In the genomic region with DNA sequence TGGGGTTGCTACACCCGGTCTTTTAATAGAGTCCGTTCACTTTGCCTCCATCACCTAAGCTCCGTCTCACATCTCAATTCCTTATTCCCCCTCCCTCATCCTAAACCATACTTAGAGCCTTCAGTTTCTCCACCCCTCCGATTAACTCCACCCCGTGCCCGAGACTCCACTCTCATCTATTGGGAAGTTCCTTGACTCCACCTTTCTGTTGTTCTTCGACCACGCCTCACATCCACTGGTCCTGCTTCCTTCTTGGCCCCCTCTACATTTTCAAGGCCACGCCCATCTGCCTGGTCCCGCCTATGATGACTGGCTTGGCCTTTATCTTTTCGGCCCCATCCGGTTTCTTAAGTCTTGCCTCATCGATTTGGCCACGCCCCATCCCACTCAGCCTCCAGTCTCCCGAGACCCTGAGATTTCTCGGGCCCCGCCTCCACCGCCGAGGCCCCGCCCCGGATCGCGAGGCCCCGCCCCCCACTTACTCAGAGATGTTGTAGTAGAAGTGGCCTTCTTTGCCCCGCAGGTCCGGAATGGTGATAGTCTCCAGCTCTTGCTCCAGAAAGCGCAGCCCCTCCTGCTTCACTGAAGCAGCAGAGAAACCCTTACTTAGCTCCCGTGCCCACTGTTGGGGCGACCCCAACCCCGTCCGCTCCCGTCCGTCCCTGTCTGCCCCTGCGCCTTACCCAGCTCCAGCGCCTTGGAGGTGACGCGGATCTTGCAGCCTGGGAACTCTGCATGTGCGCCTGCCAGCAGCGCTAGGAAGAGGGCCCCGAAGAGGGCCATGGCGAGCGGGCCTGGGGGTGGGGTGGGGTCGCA, we compare ENCODE assay signal across 8 cellular contexts. TPM values are rescaled to one million over a fixed set of nuclear protein-coding genes. Genes with fewer than 3 reads are reported as not detected.
DNase-seq lines count a peak whose midpoint lies in the region; ATAC-seq and TF ChIP-seq lines count a peak whose summit lies in the region.

No MANE protein-coding gene starts in this region.

- H3K9ac ChIP-seq in BLaER1, result 0 out of 2 replicates have a peak overlapping the region, but pooled peaks have one; percentile 16
- peak overlapping the region; percentile 63 for H3K9ac ChIP-seq in PC-3 (ENCODE audit: low read length)

- H3K36me3 Mint-ChIP-seq in activated T-cell treated with anti-CD3 and anti-CD28 coated beads, Interleukin-2, amount 50 U/mL, for 72 hours (ENCODE audit: insufficient read depth in 2 of 2), result no peaks in the 10 kb centered on the region
- H3K36me3 Mint-ChIP-seq in naive thymus-derived CD4-positive, alpha-beta T cell, result no peaks in the 10 kb centered on the region
- no peaks in the 10 kb centered on the region for H3K36me3 Mint-ChIP-seq in stimulated activated effector memory CD8-positive, alpha-beta T cell treated with anti-CD3 and anti-CD28 coated beads, Interleukin-12 subunit alpha, Interleukin-12 subunit beta, amount 100 ng/mL, for 72 hours

- H3K4me2 ChIP-seq in BLaER1 (peak overlapping the region; percentile 97), PC-3 (ENCODE audit: low read length) (peak overlapping the region; percentile 84)

- no TSS peak for BruUV-seq in PC-3 (replicated peaks; lab: Mats Ljungman, UMichigan)

- no peaks in the 10 kb centered on the region for H3K9me3 Mint-ChIP-seq in activated T-cell treated with anti-CD3 and anti-CD28 coated beads, Interleukin-2, amount 50 U/mL, for 72 hours
- H3K9me3 Mint-ChIP-seq in naive thymus-derived CD4-positive, alpha-beta T cell, result no peaks in the 10 kb centered on the region
- peaks cover 3% of the 10 kb centered on the region for H3K9me3 Mint-ChIP-seq in stimulated activated effector memory CD8-positive, alpha-beta T cell treated with anti-CD3 and anti-CD28 coated beads, Interleukin-12 subunit alpha, Interleukin-12 subunit beta, amount 100 ng/mL, for 72 hours

- H3K36me3 ChIP-seq in BLaER1 (no peaks in the 10 kb centered on the region; the same call in 1 of the 2 replicates), PC-3 (ENCODE audit: low read depth, low read length) (no peaks in the 10 kb centered on the region)
- no peaks in the 10 kb centered on the region for H3K36me3 ChIP-seq in naive thymus-derived CD4-positive, alpha-beta T cell (ENCODE audit: control insufficient read depth in 2 of 3, insufficient read depth in 3 of 3, low read length in 3 of 3)

- H3K27me3 Mint-ChIP-seq in activated T-cell treated with anti-CD3 and anti-CD28 coated beads, Interleukin-2, amount 50 U/mL, for 72 hours (ENCODE audit: low read depth), result peaks cover 12% of the 10 kb centered on the region
- peaks cover 6 to 18% (median 10%) of the 10 kb centered on the region in 5 donors for H3K27me3 Mint-ChIP-seq in naive thymus-derived CD4-positive, alpha-beta T cell

- peaks cover 4% of the 10 kb centered on the region for H3F3A ChIP-seq in PC-3 (ENCODE audit: low read length, unreplicated experiment)

- no peaks in the 10 kb centered on the region for H3K9me3 ChIP-seq in BLaER1
- no peaks in the 10 kb centered on the region for H3K9me3 ChIP-seq in PC-3 (ENCODE audit: low read length)
- no peaks in the 10 kb centered on the region for H3K9me3 ChIP-seq in naive thymus-derived CD4-positive, alpha-beta T cell (ENCODE audit: control insufficient read depth in 2 of 3, low read length in 3 of 3)

- H3K9me2 ChIP-seq in PC-3 (replicated peaks; ENCODE audit: low read length), result no peaks in the 10 kb centered on the region

- peak; percentile 99 for DNase-seq in PC-3
- peak; percentile 98 to 99 for DNase-seq in activated T-cell treated with anti-CD3 and anti-CD28 coated beads, Interleukin-2, amount 50 U/mL, for 72 hours
- peak; percentile 100 for DNase-seq in fibroblast of mammary gland (ENCODE audit: low read depth)
- DNase-seq in naive thymus-derived CD4-positive, alpha-beta T cell, result peak; percentile 54 to 93 (median 67)
- DNase-seq in stimulated activated effector memory CD8-positive, alpha-beta T cell treated with anti-CD3 and anti-CD28 coated beads, Interleukin-12 subunit alpha, Interleukin-12 subunit beta, amount 100 ng/mL, for 72 hours (ENCODE audit: low spot score in 2 of 2), result peak; percentile 95 to 98

- POLR2A ChIA-PET in PC-3 (lab: Charles Lee; ENCODE audit: unreplicated experiment), result interaction anchor here (0.6 to 1.1 kb wide), 4 partner anchors 24 to 99 kb away, joined by 3 to 20 read pairs (median 14); no protein-coding TSS in a partner anchor
- POLR2A ChIA-PET in naive thymus-derived CD4-positive, alpha-beta T cell (lab: Charles Lee), result interaction anchor here (0.6 to 3.2 kb wide), 2 partner anchors 21 to 23 kb away, joined by 3 to 18 read pairs; partner anchors contain the start of gene PCIF1

- H3K27me3 ChIP-seq in BLaER1 (peaks cover 25% of the 10 kb centered on the region), PC-3 (ENCODE audit: low read length) (no peaks in the 10 kb centered on the region)
- no peaks in the 10 kb centered on the region for H3K27me3 ChIP-seq in naive thymus-derived CD4-positive, alpha-beta T cell (ENCODE audit: control insufficient read depth in 2 of 2, insufficient read depth in 2 of 2, low read length in 2 of 2)

- H3K4me3 ChIP-seq in BLaER1, result peak overlapping the region; percentile 67
- H3K4me3 ChIP-seq in PC-3 (ENCODE audit: low read length), result peak overlapping the region; percentile 65
- H3K4me3 ChIP-seq in fibroblast of mammary gland (ENCODE audit: control insufficient read depth, low read depth, low read length), result peak overlapping the region; percentile 56
- peak overlapping the region; percentile 76 for H3K4me3 ChIP-seq in naive thymus-derived CD4-positive, alpha-beta T cell (ENCODE audit: low read length)

- peak overlapping the region; percentile 38; the same call in 1 of the 2 replicates for H3K27ac ChIP-seq in BLaER1
- H3K27ac ChIP-seq in PC-3 (ENCODE audit: low read length), result peak overlapping the region; percentile 35
- H3K27ac ChIP-seq in naive thymus-derived CD4-positive, alpha-beta T cell (ENCODE audit: low read depth, low read length), result peak overlapping the region; percentile 2

- H3K4me1 ChIP-seq in BLaER1 (peaks cover 33% of the 10 kb centered on the region), PC-3 (ENCODE audit: insufficient read depth, low read length) (peaks cover 15% of the 10 kb centered on the region)
- H3K4me1 ChIP-seq in naive thymus-derived CD4-positive, alpha-beta T cell (ENCODE audit: control insufficient read depth in 2 of 2, insufficient read depth in 2 of 2, low read length in 2 of 2), result peaks cover 13 to 17% of the 10 kb centered on the region in 2 donors

- CTCF ChIA-PET in PC-3 (lab: Charles Lee), result no interaction called here
- CTCF ChIA-PET in naive thymus-derived CD4-positive, alpha-beta T cell (lab: Charles Lee), result no interaction called here

- intact Hi-C loops in PC-3 (cut with micrococcal nuclease), result no loop called here
- intact Hi-C loops in naive thymus-derived CD4-positive, alpha-beta T cell (cut with micrococcal nuclease), result loop anchor here (1.0 to 2.0 kb wide), 5 partner anchors 22 to 62 kb away; partner anchors contain the start of genes ACOT8 (in 1 of the 2), PCIF1 (in 1 of the 2), ZNF335 (in 1 of the 2) and ZSWIM1 (in 1 of the 2)

- peaks cover 24% of the 10 kb centered on the region for H3K4me1 Mint-ChIP-seq in activated T-cell treated with anti-CD3 and anti-CD28 coated beads, Interleukin-2, amount 50 U/mL, for 72 hours (ENCODE audit: low read depth)
- peaks cover 0 to 21% (median 16%) of the 10 kb centered on the region in 7 donors for H3K4me1 Mint-ChIP-seq in naive thymus-derived CD4-positive, alpha-beta T cell
- peaks cover 17% of the 10 kb centered on the region for H3K4me1 Mint-ChIP-seq in stimulated activated effector memory CD8-positive, alpha-beta T cell treated with anti-CD3 and anti-CD28 coated beads, Interleukin-12 subunit alpha, Interleukin-12 subunit beta, amount 100 ng/mL, for 72 hours

- H4K20me1 ChIP-seq in BLaER1 (no peaks in the 10 kb centered on the region), PC-3 (ENCODE audit: low read length) (no peaks in the 10 kb centered on the region)

- H3K27ac Mint-ChIP-seq in activated T-cell treated with anti-CD3 and anti-CD28 coated beads, Interleukin-2, amount 50 U/mL, for 72 hours, result peak overlapping the region; percentile 12
- peak overlapping the region in 5 of 9 donors; percentile 25 to 67 (median 46) for H3K27ac Mint-ChIP-seq in naive thymus-derived CD4-positive, alpha-beta T cell
- peak overlapping the region; percentile 80 for H3K27ac Mint-ChIP-seq in stimulated activated effector memory CD8-positive, alpha-beta T cell treated with anti-CD3 and anti-CD28 coated beads, Interleukin-12 subunit alpha, Interleukin-12 subunit beta, amount 100 ng/mL, for 72 hours

- no peaks in the 10 kb centered on the region for H3K79me2 ChIP-seq in PC-3 (ENCODE audit: low read length)

- TF ChIP-seq CTCF in PC-3 (conservative IDR thresholded peaks at IDR 0.05; ENCODE audit: low read depth, low read length) (no peak), fibroblast of mammary gland (conservative IDR thresholded peaks at IDR 0.05; ENCODE audit: control insufficient read depth, insufficient read depth, low read depth, low read length) (no peak)

- peak; percentile 86 for ATAC-seq in GM19324 (IDR thresholded peaks at IDR 0.05; ENCODE audit: low FRiP score, unreplicated experiment)
- ATAC-seq in HG03457 (IDR thresholded peaks at IDR 0.05; ENCODE audit: unreplicated experiment), result peak; percentile 72
- ATAC-seq in PC-3, result peak; percentile 76
- peak; percentile 92 to 95 for ATAC-seq in activated T-cell treated with anti-CD3 and anti-CD28 coated beads, Interleukin-2, amount 50 U/mL, for 72 hours (replicated peaks in 1 of 2)
- peak; percentile 93 for ATAC-seq in naive thymus-derived CD4-positive, alpha-beta T cell
- peak; percentile 96 for ATAC-seq in stimulated activated effector memory CD8-positive, alpha-beta T cell treated with anti-CD3 and anti-CD28 coated beads, Interleukin-12 subunit alpha, Interleukin-12 subunit beta, amount 100 ng/mL, for 72 hours

- H3K4me3 Mint-ChIP-seq in activated T-cell treated with anti-CD3 and anti-CD28 coated beads, Interleukin-2, amount 50 U/mL, for 72 hours, result peak overlapping the region; percentile 63 to 83
- H3K4me3 Mint-ChIP-seq in naive thymus-derived CD4-positive, alpha-beta T cell, result peak overlapping the region; percentile 59 to 84 (median 80)
- peak overlapping the region; percentile 62 for H3K4me3 Mint-ChIP-seq in stimulated activated effector memory CD8-positive, alpha-beta T cell treated with anti-CD3 and anti-CD28 coated beads, Interleukin-12 subunit alpha, Interleukin-12 subunit beta, amount 100 ng/mL, for 72 hours

- H2AFZ ChIP-seq in PC-3 (ENCODE audit: low read length), result peak overlapping the region; percentile 53

RNA-seq across cellular contexts. Expression of gene PLTP, which starts 1.1 kb away (rescaled TPM):
- 56.6 and 61.5 TPM in 2 replicates for total RNA-seq in PC-3 (2014; rRNA removed)
- 10 to 100 TPM in 1 of 2 donors, 1 to 10 TPM in 1; 8.9 to 18.0 TPM for total RNA-seq in activated T-cell treated with anti-CD3 and anti-CD28 coated beads, Interleukin-2, amount 50 U/mL, for 72 hours
- total RNA-seq in naive thymus-derived CD4-positive, alpha-beta T cell, result under 1 TPM in 4 of 5 experiments, not detected in 1; 0.31 to 0.44 (median 0.37) TPM
- polyA plus RNA-seq in naive thymus-derived CD4-positive, alpha-beta T cell, result not detected

RNA-seq across cellular contexts. Expression of gene CTSA, which starts 19.7 kb away (rescaled TPM):
- 98.0 and 129 TPM in 2 replicates for total RNA-seq in PC-3 (2014; rRNA removed)
- total RNA-seq in activated T-cell treated with anti-CD3 and anti-CD28 coated beads, Interleukin-2, amount 50 U/mL, for 72 hours, result 10 to 100 TPM; 37.0 to 59.1 TPM
- 100 to 1,000 TPM in 1 of 5 experiments, 10 to 100 TPM in 4; 60.5 to 151 (median 65.1) TPM for total RNA-seq in naive thymus-derived CD4-positive, alpha-beta T cell
- polyA plus RNA-seq in naive thymus-derived CD4-positive, alpha-beta T cell, result 10 to 100 TPM; 59.6 to 74.7 TPM

RNA-seq across cellular contexts. Expression of gene NEURL2, which starts 19.9 kb away (rescaled TPM):
- 2.3 and 3.7 TPM in 2 replicates for total RNA-seq in PC-3 (2014; rRNA removed)
- 1 to 10 TPM; 2.1 to 3.2 TPM for total RNA-seq in activated T-cell treated with anti-CD3 and anti-CD28 coated beads, Interleukin-2, amount 50 U/mL, for 72 hours
- total RNA-seq in naive thymus-derived CD4-positive, alpha-beta T cell, result 1 to 10 TPM; 1.2 to 5.3 (median 4.0) TPM
- 1 to 10 TPM in 1 of 2 donors, under 1 TPM in 1; 0.69 to 4.0 TPM for polyA plus RNA-seq in naive thymus-derived CD4-positive, alpha-beta T cell

RNA-seq across cellular contexts. Expression of gene SPATA25, which starts 23.5 kb away (rescaled TPM):
- total RNA-seq in PC-3 (2014; rRNA removed), result 0.40 and 0.46 TPM in 2 replicates
- total RNA-seq in activated T-cell treated with anti-CD3 and anti-CD28 coated beads, Interleukin-2, amount 50 U/mL, for 72 hours, result under 1 TPM; 0.46 to 0.90 TPM
- 1 to 10 TPM; 1.0 to 3.9 (median 1.2) TPM for total RNA-seq in naive thymus-derived CD4-positive, alpha-beta T cell
- not detected for polyA plus RNA-seq in naive thymus-derived CD4-positive, alpha-beta T cell

RNA-seq across cellular contexts. Expression of gene PCIF1, which starts 23.6 kb away (rescaled TPM):
- 18.4 and 20.2 TPM in 2 replicates for total RNA-seq in PC-3 (2014; rRNA removed)
- total RNA-seq in activated T-cell treated with anti-CD3 and anti-CD28 coated beads, Interleukin-2, amount 50 U/mL, for 72 hours, result 10 to 100 TPM; 38.7 to 42.0 TPM
- total RNA-seq in naive thymus-derived CD4-positive, alpha-beta T cell, result 10 to 100 TPM; 42.3 to 79.6 (median 67.0) TPM
- polyA plus RNA-seq in naive thymus-derived CD4-positive, alpha-beta T cell, result 100 to 1,000 TPM in 1 of 2 donors, 10 to 100 TPM in 1; 68.7 to 130 TPM

Comparison
In these comparisons a context has a peak if more than half of its experiments do, and no peak if none do; other contexts are left out.
1. Peak in every context shown above with its lines: DNase-seq, ATAC-seq, H3K4me3 ChIP-seq and H3K27ac ChIP-seq.
2. H3K27ac Mint-ChIP-seq: peak in every context shown above with its lines; median percentile 80 in stimulated activated effector memory CD8-positive, alpha-beta T cell treated with anti-CD3 and anti-CD28 coated beads, Interleukin-12 subunit alpha, Interleukin-12 subunit beta, amount 100 ng/mL, for 72 hours; 46 in naive thymus-derived CD4-positive, alpha-beta T cell; 12 in activated T-cell treated with anti-CD3 and anti-CD28 coated beads, Interleukin-2, amount 50 U/mL, for 72 hours.
3. RNA of gene PLTP, which starts 1.1 kb away (total RNA-seq): 56.6 to 61.5 TPM in PC-3 and 8.9 to 18.0 TPM in activated T-cell treated with anti-CD3 and anti-CD28 coated beads, Interleukin-2, amount 50 U/mL, for 72 hours; 0.31 to 0.44 TPM in naive thymus-derived CD4-positive, alpha-beta T cell; every median in the first group is over 4 times any median in the second.